In genomic region chr7:51160990-51161615, GRCh38 we compare ENCODE assay signal across 8 cellular contexts.
DNase-seq lines count a peak whose midpoint lies in the region; ATAC-seq and TF ChIP-seq lines count a peak whose summit lies in the region.

No MANE protein-coding gene starts in this region.

- H3K4me3 ChIP-seq in HFF-Myc (replicated peaks; ENCODE audit: low read depth, low read length) (no peak overlapping the region), mesenchymal stem cell (ENCODE audit: insufficient read depth in 1 of 2, low read depth in 1 of 2, low read length in 2 of 2) (no peak overlapping the region)

- CTCF ChIA-PET in activated CD4-positive, alpha-beta memory T cell treated with anti-CD3 and anti-CD28 coated beads for 36 hours (lab: Charles Lee), result interaction anchor here (0.6 to 5.6 kb wide), 71 partner anchors 9 to 1070 kb away, joined by 3 to 86 read pairs (median 4); partner anchors contain the start of genes FIGNL1 and ZPBP

- H2BK15ac ChIP-seq in mesenchymal stem cell (ENCODE audit: low read depth, poor library complexity, severe bottlenecking), result no peak overlapping the region

- no peak overlapping the region for H2BK12ac ChIP-seq in mesenchymal stem cell (ENCODE audit: low read length in 2 of 2)

- no peak for ATAC-seq in HG02981 (IDR thresholded peaks at IDR 0.05; ENCODE audit: unreplicated experiment)

- H3K23ac ChIP-seq in mesenchymal stem cell (ENCODE audit: low read length in 2 of 2), result no peak overlapping the region

- no peaks in the 10 kb centered on the region for H3K79me1 ChIP-seq in mesenchymal stem cell (replicated peaks; ENCODE audit: low read length, poor library complexity, severe bottlenecking)

- POLR2A ChIA-PET in activated CD4-positive, alpha-beta memory T cell treated with anti-CD3 and anti-CD28 coated beads for 36 hours (lab: Charles Lee), result no interaction called here

- H3K9me3 ChIP-seq in mesenchymal stem cell (ENCODE audit: control insufficient read depth, low read length), result no peaks in the 10 kb centered on the region

- H3K14ac ChIP-seq in mesenchymal stem cell (ENCODE audit: low read length in 2 of 2), result no peak overlapping the region

- H4K8ac ChIP-seq in mesenchymal stem cell (ENCODE audit: low read length), result no peak overlapping the region

- intact Hi-C loops in activated CD4-positive, alpha-beta memory T cell treated with anti-CD3 and anti-CD28 coated beads for 36 hours (cut with micrococcal nuclease), result loop anchor here (1.0 to 10.0 kb wide), 3 partner anchors 464 to 1066 kb away; partner anchors contain the start of gene ZPBP

- H3K36me3 ChIP-seq in mesenchymal stem cell (ENCODE audit: control insufficient read depth in 1 of 2, insufficient read depth in 2 of 2, low read depth in 1 of 2, low read length in 2 of 2), result no peaks in the 10 kb centered on the region

- H3K27ac Mint-ChIP-seq in activated CD4-positive, alpha-beta memory T cell treated with anti-CD3 and anti-CD28 coated beads for 36 hours, result no peak overlapping the region

- peak; percentile 96 for TF ChIP-seq CTCF in HFF-Myc (IDR thresholded peaks at IDR 0.05; ENCODE audit: low read depth, low read length, missing control alignments)

- no peak overlapping the region for H2AK5ac ChIP-seq in mesenchymal stem cell (ENCODE audit: low read length, severe bottlenecking)

- H3K36me3 Mint-ChIP-seq in activated CD4-positive, alpha-beta memory T cell treated with anti-CD3 and anti-CD28 coated beads for 36 hours, result no peaks in the 10 kb centered on the region

- no peak overlapping the region for H4K91ac ChIP-seq in mesenchymal stem cell (ENCODE audit: low read length)

- H3K9me3 Mint-ChIP-seq in activated CD4-positive, alpha-beta memory T cell treated with anti-CD3 and anti-CD28 coated beads for 36 hours, result no peaks in the 10 kb centered on the region

- WGBS in mesenchymal stem cell, result 20% methylated on average over 7 of the region's 9 CpGs

- no peak overlapping the region for H3K4me3 Mint-ChIP-seq in activated CD4-positive, alpha-beta memory T cell treated with anti-CD3 and anti-CD28 coated beads for 36 hours

- no peaks in the 10 kb centered on the region for H3K4me1 ChIP-seq in mesenchymal stem cell (ENCODE audit: control insufficient read depth, insufficient read depth, low read depth, low read length)

- DNase-seq in DMS79 (lab: John Stamatoyannopoulos, UW) (peak; percentile 48), HFF-Myc (ENCODE audit: extremely low read depth, low read depth) (peak; percentile 40), NCI-H345 treated with DMSO at 0.1 percent for 48 hours (lab: John Stamatoyannopoulos, UW; ENCODE audit: unreplicated experiment) (peak; percentile 64), ecto neural progenitor cell (ENCODE audit: low spot score) (peak; percentile 85), mesenchymal stem cell (peak; percentile 61)
- DNase-seq in activated CD4-positive, alpha-beta memory T cell treated with anti-CD3 and anti-CD28 coated beads for 36 hours, result peak; percentile 67
- peak; percentile 8 to 28 for DNase-seq in stimulated activated CD8-positive, alpha-beta memory T cell treated with anti-CD3 and anti-CD28 coated beads, Interleukin-2, amount 100 ng/mL, for 1 hour (ENCODE audit: low read depth in 2 of 2)

- H3K27me3 ChIP-seq in mesenchymal stem cell (ENCODE audit: control insufficient read depth in 1 of 2, insufficient read depth in 1 of 2, low read length in 2 of 2), result peaks cover 0 to 25% of the 10 kb centered on the region in 2 experiments

- no peak overlapping the region for H3K18ac ChIP-seq in mesenchymal stem cell (ENCODE audit: low read depth in 1 of 2, low read length in 2 of 2)

- H2BK120ac ChIP-seq in mesenchymal stem cell (ENCODE audit: low read depth, low read length), result no peak overlapping the region

- no peak overlapping the region for H2BK5ac ChIP-seq in mesenchymal stem cell (ENCODE audit: low read depth, low read length, poor library complexity, severe bottlenecking)

- no peak overlapping the region for H3K4ac ChIP-seq in mesenchymal stem cell (ENCODE audit: low read depth in 1 of 2, low read length in 2 of 2)

- H3K9ac ChIP-seq in mesenchymal stem cell (ENCODE audit: low read length), result no peak overlapping the region

- peaks cover 10% of the 10 kb centered on the region for H3K4me1 Mint-ChIP-seq in activated CD4-positive, alpha-beta memory T cell treated with anti-CD3 and anti-CD28 coated beads for 36 hours (ENCODE audit: low read depth)

- no peak overlapping the region for H2AFZ ChIP-seq in mesenchymal stem cell (ENCODE audit: low read depth, low read length)

- no peak overlapping the region for H3K4me2 ChIP-seq in mesenchymal stem cell (ENCODE audit: low read length, poor library complexity, severe bottlenecking)

- H3K27ac ChIP-seq in mesenchymal stem cell (ENCODE audit: low read length, poor library complexity, severe bottlenecking), result no peak overlapping the region

- peaks cover 15% of the 10 kb centered on the region for H3K27me3 Mint-ChIP-seq in activated CD4-positive, alpha-beta memory T cell treated with anti-CD3 and anti-CD28 coated beads for 36 hours

Comparison
In these comparisons a context has a peak if more than half of its experiments do, and no peak if none do; other contexts are left out.
1. DNase-seq: peak in every context shown above with its lines; median percentile 85 in ecto neural progenitor cell; 67 in activated CD4-positive, alpha-beta memory T cell treated with anti-CD3 and anti-CD28 coated beads for 36 hours; 64 in NCI-H345 treated with DMSO at 0.1 percent for 48 hours; 61 in mesenchymal stem cell; 48 in DMS79; 40 in HFF-Myc; 18 in stimulated activated CD8-positive, alpha-beta memory T cell treated with anti-CD3 and anti-CD28 coated beads, Interleukin-2, amount 100 ng/mL, for 1 hour.